In the genomic region with DNA sequence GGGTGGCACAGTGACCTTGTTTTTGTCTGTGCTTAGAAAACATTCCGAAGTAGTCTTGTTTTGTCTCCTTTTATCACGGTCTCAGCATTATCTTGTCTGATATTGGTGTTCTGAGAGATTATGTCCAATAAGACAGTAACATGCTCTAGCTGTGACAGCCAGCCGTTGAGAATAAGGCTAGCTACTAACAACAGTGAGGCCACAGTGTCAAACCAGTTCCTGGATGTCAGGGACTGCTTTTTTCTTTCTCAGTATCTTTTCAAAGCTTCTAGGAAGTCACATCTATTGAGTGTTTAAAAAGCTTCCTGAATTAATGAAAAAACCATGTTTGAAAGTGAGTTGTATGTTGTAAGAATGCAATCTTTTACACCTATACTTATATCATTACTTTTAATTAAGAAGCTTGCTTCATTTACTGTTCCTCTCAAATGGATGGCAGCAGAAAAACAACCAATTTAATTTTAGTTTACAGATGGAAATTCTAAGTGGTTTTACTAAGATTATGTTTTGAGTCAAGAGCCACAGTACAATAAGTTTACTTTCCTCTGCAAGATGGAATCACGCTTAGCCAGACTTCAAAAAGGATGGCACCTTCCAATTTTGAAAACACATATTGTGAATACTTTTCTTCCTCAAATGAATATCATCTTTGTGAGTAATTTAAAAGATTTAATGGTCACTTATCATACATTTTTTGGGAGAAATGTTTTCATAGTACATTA, we compare ENCODE assay signal across 18 cellular contexts.
"Had no signal": no experiment of that assay in that cellular context is flagged by ENCODE, and none has a peak within 500 bp of the region (broad histone marks: within the 10 kb centered on the region; RNA-seq: fewer than 3 reads in every experiment).

No MANE protein-coding gene starts in this region.

- H3K4me1 Mint-ChIP-seq: central memory CD8-positive, alpha-beta T cell had no signal

- H3K27ac ChIP-seq: body of pancreas, coronary artery, foreskin keratinocyte, tibial artery had no signal

- H3K9me3 Mint-ChIP-seq: activated naive CD4-positive, alpha-beta T cell treated with anti-CD3 and anti-CD28 coated beads for 36 hours; central memory CD8-positive, alpha-beta T cell; naive B cell; stimulated activated memory B cell treated with anti-CD40 and anti-IgM and Interleukin-4, amounts not matched to agents 10 μg/mL and 1 μg/mL and 100 μg/mL, for 72 hours had no signal

- H3K4me3 Mint-ChIP-seq: activated naive CD4-positive, alpha-beta T cell treated with anti-CD3 and anti-CD28 coated beads for 36 hours; central memory CD8-positive, alpha-beta T cell; naive B cell; stimulated activated memory B cell treated with anti-CD40 and anti-IgM and Interleukin-4, amounts not matched to agents 10 μg/mL and 1 μg/mL and 100 μg/mL, for 72 hours had no signal

- H3K27me3 ChIP-seq: body of pancreas, foreskin keratinocyte, tibial artery had no signal

- H3K9me3 ChIP-seq: body of pancreas, tibial artery had no signal

- H3K27ac Mint-ChIP-seq: activated naive CD4-positive, alpha-beta T cell treated with anti-CD3 and anti-CD28 coated beads for 36 hours; stimulated activated memory B cell treated with anti-CD40 and anti-IgM and Interleukin-4, amounts not matched to agents 10 μg/mL and 1 μg/mL and 100 μg/mL, for 72 hours had no signal

- ATAC-seq: body of pancreas; foreskin keratinocyte; SK-N-SH treated with all-trans-retinoic acid at 6 μM for 48 hours; stimulated activated memory B cell treated with anti-CD40 and anti-IgM and Interleukin-4, amounts not matched to agents 10 μg/mL and 1 μg/mL and 100 μg/mL, for 72 hours had no signal

- H3K27me3 Mint-ChIP-seq: central memory CD8-positive, alpha-beta T cell; naive B cell; stimulated activated memory B cell treated with anti-CD40 and anti-IgM and Interleukin-4, amounts not matched to agents 10 μg/mL and 1 μg/mL and 100 μg/mL, for 72 hours had no signal

- H3K4me3 ChIP-seq: body of pancreas, coronary artery, lung, tibial artery had no signal

- H3K4me1 ChIP-seq: body of pancreas, foreskin keratinocyte, tibial artery had no signal

- DNase-seq: activated CD4-positive, alpha-beta T cell treated with anti-CD3 and anti-CD28 coated beads, Interleukin-2, amount 50 U/mL, for 48 hours; activated naive CD4-positive, alpha-beta T cell treated with anti-CD3 and anti-CD28 coated beads for 36 hours; amygdala; body of pancreas; effector CD8-positive, alpha-beta T cell; foreskin keratinocyte; head of caudate nucleus; midbrain; naive B cell; SHP77 treated with DMSO at 0.1 percent for 48 hours; stimulated activated CD4-positive, alpha-beta T cell treated with anti-CD3 and anti-CD28 coated beads, Interleukin-12 subunit alpha, Interleukin-12 subunit beta, amount 100 ng/mL, for 4 hours; stimulated activated CD4-positive, alpha-beta T cell treated with anti-CD3 and anti-CD28 coated beads, Interleukin-2, amount 100 ng/mL, for 24 hours; tibial artery had no signal
